ENCODE assay signal across 8 cellular contexts in genomic region chr11:58913685-58914084, GRCh38. TPM values are rescaled to one million over a fixed set of nuclear protein-coding genes. Genes with fewer than 3 reads are reported as not detected.
"Had no signal": no experiment of that assay in that cellular context is flagged by ENCODE, and none has a peak within 500 bp of the region (broad histone marks: within the 10 kb centered on the region; RNA-seq: fewer than 3 reads in every experiment).

No MANE protein-coding gene starts in this region.

- H3K4me3 ChIP-seq: GM12878 had no signal

- DNase-seq: GDM1, GF-D8 had no signal

- FAIRE-seq: G401.6, GM12878, GM12891, GM12892, GM18507 had no signal

- ATAC-seq: GM12878 had no signal

RNA-seq across cellular contexts. Expression of gene GLYATL1, which starts 25.6 kb away (rescaled TPM):
- total RNA-seq: G401, GM12878 had no signal
- polyA plus RNA-seq: GM12878 had no signal
